In genomic region chr3:50337175-50337861, GRCh38 we compare ENCODE assay signal across 8 cellular contexts. TPM values are rescaled to one million over a fixed set of nuclear protein-coding genes. Genes with fewer than 3 reads are reported as not detected.
DNase-seq lines count a peak whose midpoint lies in the region; ATAC-seq and TF ChIP-seq lines count a peak whose summit lies in the region.

No MANE protein-coding gene starts in this region.

- peak; percentile 90 for TF ChIP-seq POLR2A in IMR-90 (IDR thresholded peaks at IDR 0.05; ENCODE audit: low read depth, low read length)

- peak overlapping the region; percentile 59 for H4K5ac ChIP-seq in IMR-90 (ENCODE audit: low read depth, low read length)

- H3K4me3 ChIP-seq in IMR-90 (ENCODE audit: insufficient read depth, low read depth, low read length) (peak overlapping the region; percentile 73), OCI-LY7 (ENCODE audit: low read depth, low read length, poor library complexity, severe bottlenecking) (peak overlapping the region; percentile 90), epithelial cell of esophagus (ENCODE audit: low read length) (peak overlapping the region; percentile 92)

- peak overlapping the region; percentile 96 for H4K91ac ChIP-seq in IMR-90 (ENCODE audit: insufficient read depth, low read depth, low read length)

- CTCF ChIA-PET in IMR-90 (lab: Yijun Ruan, JAX) (interaction anchor here (0.8 to 1.2 kb wide), 2 partner anchors 9 to 13 kb away, joined by 4 read pairs; partner anchors contain the start of gene TUSC2), OCI-LY7 (lab: Charles Lee; ENCODE audit: unreplicated experiment) (interaction anchor here (0.6 to 1.7 kb wide), 9 partner anchors 9 to 318 kb away, joined by 3 to 7 read pairs (median 3); partner anchors contain the start of genes HYAL3 and NAA80)

- peak overlapping the region; percentile 6; the same call in 1 of the 2 replicates for H3K18ac ChIP-seq in IMR-90 (ENCODE audit: low read depth, low read length)

- peak overlapping the region; percentile 60; the same call in 1 of the 2 replicates for H2BK120ac ChIP-seq in IMR-90 (ENCODE audit: low read depth, low read length)

- H3K27me3 ChIP-seq in IMR-90 (ENCODE audit: control insufficient read depth, insufficient read depth, low read length), result no peaks in the 10 kb centered on the region

- peak overlapping the region; percentile 81 for H2BK5ac ChIP-seq in IMR-90 (ENCODE audit: low read depth, low read length, poor library complexity, severe bottlenecking)

- intact Hi-C loops in IMR-90 (cut with micrococcal nuclease), result no loop called here
- intact Hi-C loops in OCI-LY7 (cut with micrococcal nuclease; ENCODE audit: unreplicated experiment), result loop anchor here (5.0 kb wide), 2 partner anchors 40 to 100 kb away; partner anchors contain the start of genes GNAI2, HYAL3 and NAA80

- peaks cover 15 to 60% of the 10 kb centered on the region in 2 experiments; a peak in 3 of 4 replicates for H3K79me1 ChIP-seq in IMR-90 (ENCODE audit: low read depth in 1 of 2, low read length in 2 of 2)

- H2BK15ac ChIP-seq in IMR-90 (ENCODE audit: low read depth, low read length), result no peak overlapping the region

- H2AFZ ChIP-seq in IMR-90 (replicated peaks; ENCODE audit: low read length, poor library complexity) (peak overlapping the region; percentile 94), OCI-LY7 (ENCODE audit: low read length) (no peak overlapping the region; the same call in 1 of the 2 replicates)

- H3K9me2 ChIP-seq in OCI-LY7 (ENCODE audit: insufficient read depth, low read length), result no peaks in the 10 kb centered on the region

- H2AK9ac ChIP-seq in IMR-90 (replicated peaks; ENCODE audit: low read depth, low read length, poor library complexity), result peak overlapping the region; percentile 99

- peak overlapping the region; percentile 96 for H3K14ac ChIP-seq in IMR-90 (replicated peaks; ENCODE audit: low read depth, low read length)

- peak overlapping the region; percentile 91 for H3K4ac ChIP-seq in IMR-90 (ENCODE audit: low read depth, low read length)

- 1% methylated on average over 61 of the region's 79 CpGs; no CpG with 5 or more reads in 1 of the 2 experiments for WGBS in IMR-90 (ENCODE audit: extremely low coverage in 2 of 2, insufficient read length in 1 of 2), 2 experiments

- peaks cover 50% of the 10 kb centered on the region for H3K79me2 ChIP-seq in OCI-LY7 (ENCODE audit: insufficient read depth, low read depth, low read length)

- H4K8ac ChIP-seq in IMR-90 (ENCODE audit: low read depth in 2 of 2, low read length in 2 of 2), result peak overlapping the region; percentile 96 to 99

- H2BK20ac ChIP-seq in IMR-90 (ENCODE audit: low read depth, low read length), result no peak overlapping the region

- peak overlapping the region; percentile 96 for H2AK5ac ChIP-seq in IMR-90 (ENCODE audit: low read depth, low read length)

- H3K36me3 ChIP-seq in IMR-90 (ENCODE audit: control insufficient read depth, insufficient read depth, low read length), result peaks cover 3% of the 10 kb centered on the region
- H3K36me3 ChIP-seq in OCI-LY7 (ENCODE audit: insufficient read depth, low read length), result peaks cover 37% of the 10 kb centered on the region

- H3K56ac ChIP-seq in IMR-90 (ENCODE audit: extremely low read depth, insufficient read depth, low read length), result peak overlapping the region; percentile 94; the same call in 1 of the 2 replicates

- peak overlapping the region; percentile 91 for H3K9ac ChIP-seq in IMR-90 (ENCODE audit: low read depth, low read length)

- in situ Hi-C loops in IMR-90 (cut with MboI; ENCODE audit: low sequenced_read_pairs), result loop anchor here (25.0 kb wide), 3 partner anchors 1050 to 1825 kb away; partner anchors contain the start of genes ABHD14B, GPR62, MANF and PCBP4

- peak overlapping the region; percentile 62 for H3K4me2 ChIP-seq in IMR-90 (ENCODE audit: low read depth, low read length)
- peak overlapping the region; percentile 90 for H3K4me2 ChIP-seq in OCI-LY7 (ENCODE audit: low read length)

- no peak for TF ChIP-seq CTCF in IMR-90 (conservative IDR thresholded peaks at IDR 0.05; ENCODE audit: low read depth, low read length)
- TF ChIP-seq CTCF in OCI-LY7 (conservative IDR thresholded peaks at IDR 0.05; ENCODE audit: low read length), result no peak
- no peak for TF ChIP-seq CTCF in epithelial cell of esophagus (IDR thresholded peaks at IDR 0.05; ENCODE audit: insufficient read depth, low read depth, low read length, missing control alignments)

- no peaks in the 10 kb centered on the region for H3K9me3 ChIP-seq in IMR-90 (ENCODE audit: control insufficient read depth, insufficient read depth, low read length)
- no peaks in the 10 kb centered on the region for H3K9me3 ChIP-seq in OCI-LY7 (ENCODE audit: low read length)

- POLR2A ChIA-PET in IMR-90 (lab: Charles Lee; ENCODE audit: unreplicated experiment) (interaction anchor here (0.7 to 1.4 kb wide), 4 partner anchors 9 to 45 kb away, joined by 3 to 6 read pairs (median 4); partner anchors contain the start of genes IFRD2 and TUSC2), OCI-LY7 (lab: Charles Lee) (interaction anchor here (0.6 to 3.2 kb wide), 14 partner anchors 9 to 109 kb away, joined by 3 to 28 read pairs (median 6); partner anchors contain the start of genes CYB561D2, HYAL3, IFRD2 and NAA80)

- ATAC-seq in GM21529 (IDR thresholded peaks at IDR 0.05; ENCODE audit: unreplicated experiment) (peak; percentile 67), IMR-90 (ENCODE audit: low read depth) (peak; percentile 88)

- dilution Hi-C loops in IMR-90 (cut with HindIII; ENCODE audit: low sequenced_read_pairs, unreplicated experiment), result no loop called here

- DNase-seq in DMS114 treated with DMSO at 0.1 percent for 48 hours (lab: John Stamatoyannopoulos, UW; ENCODE audit: unreplicated experiment) (peak; percentile 91), IMR-90 (peak; percentile 99), OCI-LY7 (ENCODE audit: low spot score) (peak; percentile 98), activated T-cell treated with anti-CD3 and anti-CD28 coated beads for 4 hours (peak; percentile 87), epithelial cell of esophagus (ENCODE audit: low read depth) (peak; percentile 100), mucosa of gallbladder (ENCODE audit: low spot score) (peak; percentile 99)
- peak; percentile 96 for DNase-seq in stimulated activated CD8-positive, alpha-beta memory T cell treated with anti-CD3 and anti-CD28 coated beads, Interleukin-4, amount 100 ng/mL, for 24 hours (ENCODE audit: low read depth)

- H3K23ac ChIP-seq in IMR-90 (ENCODE audit: low read depth, low read length), result peak overlapping the region; percentile 84; the same call in 1 of the 2 replicates

- peaks cover 32% of the 10 kb centered on the region for H3K4me1 ChIP-seq in IMR-90 (ENCODE audit: control insufficient read depth, insufficient read depth, low read length)
- H3K4me1 ChIP-seq in OCI-LY7 (ENCODE audit: insufficient read depth, low read length, poor library complexity, severe bottlenecking), result peaks cover 63% of the 10 kb centered on the region

- H3K9me1 ChIP-seq in IMR-90 (ENCODE audit: insufficient read depth, low read length), result peaks cover 26% of the 10 kb centered on the region

- H4K20me1 ChIP-seq in IMR-90 (ENCODE audit: insufficient read depth, low read length), result peaks cover 39% of the 10 kb centered on the region
- peaks cover 5% of the 10 kb centered on the region for H4K20me1 ChIP-seq in OCI-LY7 (ENCODE audit: insufficient read depth, low read length)

- TF ChIP-seq RAD21 in IMR-90 (IDR thresholded peaks at IDR 0.05; ENCODE audit: low read length), result no peak

- H3K27ac ChIP-seq in IMR-90 (ENCODE audit: insufficient read depth, low read length), result peak overlapping the region; percentile 84
- peak overlapping the region; percentile 86 for H3K27ac ChIP-seq in OCI-LY7 (ENCODE audit: low read depth, low read length, poor library complexity, severe bottlenecking)

- BruUV-seq in IMR-90 (replicated peaks; lab: Mats Ljungman, UMichigan) (no TSS peak), OCI-LY7 (replicated peaks; lab: Mats Ljungman, UMichigan) (no TSS peak)

TF ChIP-seq in IMR-90, 13 proteins besides CTCF, POLR2A, EP300 and RAD21 (continues in another document):
- TF ChIP-seq RCOR1 (IDR thresholded peaks at IDR 0.05; ENCODE audit: insufficient replicate concordance, low read length), result no peak
- peak; percentile 32 for TF ChIP-seq CEBPB (IDR thresholded peaks at IDR 0.05; ENCODE audit: low read depth, low read length)
- TF ChIP-seq MXI1 (IDR thresholded peaks at IDR 0.05; ENCODE audit: borderline replicate concordance, low read depth, low read length), result peak; percentile 92

RNA-seq across cellular contexts. Expression of gene RASSF1, which starts 3.3 kb away (rescaled TPM):
- total RNA-seq in IMR-90 (2012; rRNA removed), result 17.4 and 18.3 TPM in 2 replicates
- 53.4 and 55.6 TPM in 2 replicates for polyA plus RNA-seq in IMR-90 (2012; rRNA removed)
- 48.6 and 60.5 TPM in 2 replicates for polyA plus RNA-seq in IMR-90 (2012; cell fraction: cytosol; rRNA removed)
- polyA plus RNA-seq in IMR-90 (2012; cell fraction: nucleus; rRNA removed; ENCODE audit: low replicate concordance), result 77.2 and 105 TPM in 2 replicates
- 35.8 and 36.0 TPM in 2 replicates for total RNA-seq in OCI-LY7 (2014; rRNA removed; shearing (Covaris generic))
- 33.0 and 33.9 TPM in 2 replicates for total RNA-seq in OCI-LY7 (2022)
- 27.5 TPM for total RNA-seq in mucosa of gallbladder

RNA-seq across cellular contexts. Expression of gene ZMYND10, which starts 8.2 kb away (rescaled TPM):
- total RNA-seq in IMR-90 (2012; rRNA removed) (0.83 and 1.1 TPM in 2 replicates), OCI-LY7 (2022) (2.8 and 3.0 TPM in 2 replicates), mucosa of gallbladder (2.2 TPM)
- 1.1 and 1.4 TPM in 2 replicates for polyA plus RNA-seq in IMR-90 (2012; rRNA removed)
- polyA plus RNA-seq in IMR-90 (2012; cell fraction: cytosol; rRNA removed), result 1.3 and 2.1 TPM in 2 replicates
- polyA plus RNA-seq in IMR-90 (2012; cell fraction: nucleus; rRNA removed; ENCODE audit: low replicate concordance), result 2.2 and 2.7 TPM in 2 replicates
- 1.7 and 1.8 TPM in 2 replicates for total RNA-seq in OCI-LY7 (2014; rRNA removed; shearing (Covaris generic))

RNA-seq across cellular contexts. Expression of gene TUSC2, which starts 9.3 kb away (rescaled TPM):
- total RNA-seq in IMR-90 (2012; rRNA removed) (13.4 and 14.2 TPM in 2 replicates), OCI-LY7 (2022) (20.2 and 20.4 TPM in 2 replicates), mucosa of gallbladder (42.5 TPM)
- polyA plus RNA-seq in IMR-90 (2012; rRNA removed), result 24.0 and 24.8 TPM in 2 replicates
- 61.1 and 70.8 TPM in 2 replicates for polyA plus RNA-seq in IMR-90 (2012; cell fraction: cytosol; rRNA removed)
- 24.8 and 29.9 TPM in 2 replicates for polyA plus RNA-seq in IMR-90 (2012; cell fraction: nucleus; rRNA removed; ENCODE audit: low replicate concordance)
- total RNA-seq in OCI-LY7 (2014; rRNA removed; shearing (Covaris generic)), result 24.5 and 26.9 TPM in 2 replicates

RNA-seq across cellular contexts. Expression of gene NPRL2, which starts 13.3 kb away (rescaled TPM):
- 27.5 and 38.7 TPM in 2 replicates for total RNA-seq in IMR-90 (2012; rRNA removed)
- polyA plus RNA-seq in IMR-90 (2012; rRNA removed), result 38.3 and 38.5 TPM in 2 replicates
- 25.2 and 33.3 TPM in 2 replicates for polyA plus RNA-seq in IMR-90 (2012; cell fraction: cytosol; rRNA removed)
- 62.9 and 100 TPM in 2 replicates for polyA plus RNA-seq in IMR-90 (2012; cell fraction: nucleus; rRNA removed; ENCODE audit: low replicate concordance)
- total RNA-seq in OCI-LY7 (2014; rRNA removed; shearing (Covaris generic)), result 38.6 and 52.5 TPM in 2 replicates
- 27.9 and 36.0 TPM in 2 replicates for total RNA-seq in OCI-LY7 (2022)
- total RNA-seq in mucosa of gallbladder, result 26.7 TPM

RNA-seq across cellular contexts. Expression of gene CYB561D2, which starts 13.3 kb away (rescaled TPM):
- 26.1 and 29.2 TPM in 2 replicates for total RNA-seq in IMR-90 (2012; rRNA removed)
- 31.7 and 41.5 TPM in 2 replicates for polyA plus RNA-seq in IMR-90 (2012; rRNA removed)
- polyA plus RNA-seq in IMR-90 (2012; cell fraction: cytosol; rRNA removed), result 28.2 and 48.4 TPM in 2 replicates
- polyA plus RNA-seq in IMR-90 (2012; cell fraction: nucleus; rRNA removed; ENCODE audit: low replicate concordance), result 41.4 and 73.4 TPM in 2 replicates
- 16.2 and 28.0 TPM in 2 replicates for total RNA-seq in OCI-LY7 (2014; rRNA removed; shearing (Covaris generic))
- total RNA-seq in OCI-LY7 (2022), result 17.8 and 18.7 TPM in 2 replicates
- 35.4 TPM for total RNA-seq in mucosa of gallbladder

Comparison
In these comparisons a context has a peak if more than half of its experiments do, and no peak if none do; other contexts are left out.
1. Peak in every context shown above with its lines: DNase-seq, ATAC-seq, H3K4me3 ChIP-seq and H3K27ac ChIP-seq.